Comparison of ENCODE assay signal across 12 cellular contexts in genomic region chr3:50583897-50584296, GRCh38. TPM values are rescaled to one million over a fixed set of nuclear protein-coding genes. Genes with fewer than 3 reads are reported as not detected.
DNase-seq lines count a peak whose midpoint lies in the region; ATAC-seq, FAIRE-seq and TF ChIP-seq lines count a peak whose summit lies in the region.
"Had no signal": no experiment of that assay in that cellular context is flagged by ENCODE, and none has a peak within 500 bp of the region (broad histone marks: within the 10 kb centered on the region; RNA-seq: fewer than 3 reads in every experiment).

No MANE protein-coding gene starts in this region.

- peaks cover 3% of the 10 kb centered on the region; the same call in 1 of the 2 replicates for H3K27me3 Mint-ChIP-seq in WTC11 (ENCODE audit: low read depth)

- H3K4me3 ChIP-seq in sigmoid colon: no peak overlapping the region
- H3K4me3 ChIP-seq: Peyer's patch had no signal

- WGBS in sigmoid colon, 2 donors: 88 to 93% methylated on average over 6 of the region's 6 CpGs

- CTCF ChIA-PET in WTC11 (lab: Charles Lee): interaction anchor here (1.0 kb wide), 1 partner anchor 28 kb away, joined by 4 read pairs; the partner anchor contains the start of gene CISH

- H3K27me3 ChIP-seq in sigmoid colon: no peaks in the 10 kb centered on the region
- H3K27me3 ChIP-seq: Peyer's patch had no signal

- no peak for TF ChIP-seq POLR2A in sigmoid colon (IDR thresholded peaks at IDR 0.05)
- TF ChIP-seq POLR2A in GM18505 (IDR thresholded peaks at IDR 0.05; ENCODE audit: borderline replicate concordance, extremely low read depth, insufficient read depth, insufficient read length): no peak
- no peak for TF ChIP-seq POLR2A in GM12892 (IDR thresholded peaks at IDR 0.05; ENCODE audit: low read depth, low read length)

- POLR2A ChIA-PET in WTC11 (lab: Charles Lee): no interaction called here

- DNase-seq in DMS79 treated with DMSO at 0.1 percent for 48 hours (lab: John Stamatoyannopoulos, UW) (peak; percentile 22), WTC11 (ENCODE audit: low spot score) (no peak), left cardiac atrium (peak; percentile 86), sigmoid colon (peak; percentile 93), amygdala (lab: John Stamatoyannopoulos, UW) (no peak), GM12892 (ENCODE audit: insufficient read length) (no peak)
- DNase-seq: kidney, NCI-H1694 had no signal

- no peak overlapping the region for H3K4me3 Mint-ChIP-seq in WTC11

- H3K4me1 Mint-ChIP-seq in WTC11: no peaks in the 10 kb centered on the region

- intact Hi-C loops in left cardiac atrium (cut with DNase I) (loop anchor here in 1 of 2 donors (2.0 kb wide), 1 partner anchor 15 kb away; no protein-coding TSS in a partner anchor), sigmoid colon (cut with DNase I) (no loop called here)

- H3K9me3 ChIP-seq in sigmoid colon: no peaks in the 10 kb centered on the region
- H3K9me3 ChIP-seq: Peyer's patch had no signal

- no peak for TF ChIP-seq CTCF in WTC11 (IDR thresholded peaks at IDR 0.05)
- no peak for TF ChIP-seq CTCF in sigmoid colon (IDR thresholded peaks at IDR 0.05)

- H3K27ac Mint-ChIP-seq in WTC11: peak overlapping the region; percentile 10; the same call in 1 of the 2 replicates

- H3K36me3 Mint-ChIP-seq in WTC11: no peaks in the 10 kb centered on the region

- H3K4me1 ChIP-seq in sigmoid colon: no peaks in the 10 kb centered on the region
- H3K4me1 ChIP-seq: Peyer's patch had no signal

- peak in 1 of 4 donors; percentile 13 for TF ChIP-seq EP300 in sigmoid colon (IDR thresholded peaks at IDR 0.05)

- peaks cover 0 to 36% (median 10%) of the 10 kb centered on the region in 4 donors for H3K36me3 ChIP-seq in sigmoid colon

- FAIRE-seq in GM12892 (lab: Jason Lieb, UNC): no peak
- FAIRE-seq: HTR-8/SVneo, kidney had no signal

- no peaks in the 10 kb centered on the region for H3K9me3 Mint-ChIP-seq in WTC11

- peak overlapping the region in 2 of 4 donors; percentile 6 to 20 for H3K27ac ChIP-seq in sigmoid colon

- no peak for ATAC-seq in WTC11
- peak; percentile 68 to 79 for ATAC-seq in left cardiac atrium
- no peak for ATAC-seq in GM18505 (IDR thresholded peaks at IDR 0.05; ENCODE audit: unreplicated experiment)
- no peak for ATAC-seq in HG03442 (IDR thresholded peaks at IDR 0.05; ENCODE audit: unreplicated experiment)

TF ChIP-seq in WTC11, 78 proteins besides CTCF, POLR2A, EP300 and RAD21:
- TF ChIP-seq MAX (CRISPR knock-in tag; IDR thresholded peaks at IDR 0.05) (no peak), CBFB (CRISPR knock-in tag; IDR thresholded peaks at IDR 0.05; ENCODE audit: low read depth) (no peak), E2F4 (CRISPR knock-in tag; IDR thresholded peaks at IDR 0.05; ENCODE audit: borderline replicate concordance, low read depth) (no peak), ERG (CRISPR knock-in tag; IDR thresholded peaks at IDR 0.05) (no peak), SOX15 (CRISPR knock-in tag; IDR thresholded peaks at IDR 0.05) (no peak), CREM (CRISPR knock-in tag; IDR thresholded peaks at IDR 0.05) (no peak)

RNA-seq across cellular contexts. Expression of gene HEMK1, which starts 14.6 kb away (rescaled TPM):
- total RNA-seq in WTC11 (2021) (15.2 to 20.9 TPM (median 15.8 TPM) in 3 replicates), left cardiac atrium (10 to 100 TPM; 11.8 to 19.7 TPM), sigmoid colon (10 to 100 TPM in 1 of 4 donors, 1 to 10 TPM in 3; 5.0 to 13.3 (median 7.2) TPM)
- 10 to 100 TPM in 2 of 3 donors, 1 to 10 TPM in 1; 9.6 to 17.7 (median 12.3) TPM for polyA plus RNA-seq in sigmoid colon
- polyA plus RNA-seq in GM12892 (2012; ENCODE audit: missing spikeins): 15.1 TPM

RNA-seq across cellular contexts. Expression of gene C3orf18, which starts 16.4 kb away (rescaled TPM):
- 11.5 to 14.0 TPM (median 12.1 TPM) in 3 replicates for total RNA-seq in WTC11 (2021)
- total RNA-seq in left cardiac atrium: 10 to 100 TPM; 29.7 to 32.3 TPM
- 10 to 100 TPM; 13.3 to 28.0 (median 16.0) TPM for total RNA-seq in sigmoid colon
- 1 to 10 TPM; 1.8 to 4.0 (median 2.3) TPM for polyA plus RNA-seq in sigmoid colon
- 1.9 TPM for polyA plus RNA-seq in GM12892 (2012; ENCODE audit: missing spikeins)

RNA-seq across cellular contexts. Expression of gene CISH, which starts 27.7 kb away (rescaled TPM):
- total RNA-seq in WTC11 (2021) (1.8 to 2.4 TPM (median 1.9 TPM) in 3 replicates), left cardiac atrium (10 to 100 TPM in 1 of 2 donors, 1 to 10 TPM in 1; 10.0 to 41.9 TPM), sigmoid colon (10 to 100 TPM in 1 of 4 donors, 1 to 10 TPM in 3; 2.1 to 17.0 (median 5.3) TPM)
- 10 to 100 TPM in 2 of 3 donors, 1 to 10 TPM in 1; 8.1 to 13.2 (median 11.8) TPM for polyA plus RNA-seq in sigmoid colon
- polyA plus RNA-seq in GM12892 (2012; ENCODE audit: missing spikeins): 1.3 TPM

RNA-seq across cellular contexts. Expression of gene MAPKAPK3, which starts 33.1 kb away (rescaled TPM):
- 52.7 to 60.2 TPM (median 54.4 TPM) in 3 replicates for total RNA-seq in WTC11 (2021)
- total RNA-seq in left cardiac atrium: 100 to 1,000 TPM; 170 to 177 TPM
- 10 to 100 TPM; 15.2 to 22.2 (median 19.1) TPM for total RNA-seq in sigmoid colon
- 10 to 100 TPM; 19.8 to 32.8 (median 30.3) TPM for polyA plus RNA-seq in sigmoid colon
- 9.3 TPM for polyA plus RNA-seq in GM12892 (2012; ENCODE audit: missing spikeins)

Comparison
In these comparisons a context has a peak if more than half of its experiments do, and no peak if none do; other contexts are left out.
1. DNase-seq: peak in DMS79 treated with DMSO at 0.1 percent for 48 hours (single experiment), left cardiac atrium (single experiment) and sigmoid colon (single experiment); none in WTC11 (single experiment), amygdala (0 of 56) and GM12892 (single experiment).
2. ATAC-seq: peak in left cardiac atrium (2 of 2); none in WTC11 (single experiment), GM18505 (single experiment) and HG03442 (single experiment).